Comparison of ENCODE assay signal across 8 cellular contexts in genomic region chr17:30378191-30378796, GRCh38. TPM values are rescaled to one million over a fixed set of nuclear protein-coding genes. Genes with fewer than 3 reads are reported as not detected.
DNase-seq lines count a peak whose midpoint lies in the region; ATAC-seq, FAIRE-seq and TF ChIP-seq lines count a peak whose summit lies in the region.

No MANE protein-coding gene starts in this region.

- H3K4me3 ChIP-seq in kidney (ENCODE audit: low read length in 2 of 2): peak overlapping the region; percentile 60 to 90

- no peaks in the 10 kb centered on the region for H3K9me3 Mint-ChIP-seq in brain

- no peak for ATAC-seq in HG03457 (IDR thresholded peaks at IDR 0.05; ENCODE audit: unreplicated experiment)

- H3K36me3 Mint-ChIP-seq in brain: no peaks in the 10 kb centered on the region

- peak overlapping the region; percentile 92 to 99 (median 92) for H3K4me3 Mint-ChIP-seq in brain

- DNase-seq in NCI-H2081 (lab: John Stamatoyannopoulos, UW) (peak; percentile 5 to 38), NCI-H2081 treated with DMSO at 0.1 percent for 48 hours (lab: John Stamatoyannopoulos, UW) (no peak), T-helper 1 cell (peak in 4 of 5 donors; percentile 37 to 81 (median 49)), kidney (peak; percentile 69), DMS 273 treated with DMSO at 0.1 percent for 48 hours (lab: John Stamatoyannopoulos, UW) (no peak)
- peak; percentile 55 for DNase-seq in stimulated activated CD4-positive, alpha-beta T cell treated with anti-CD3 and anti-CD28 coated beads, Interleukin-4, amount 100 ng/mL, for 24 hours

- H3K4me1 Mint-ChIP-seq in brain: peaks cover 54% of the 10 kb centered on the region

- TF ChIP-seq CTCF in brain (conservative IDR thresholded peaks at IDR 0.05) (no peak), kidney (IDR thresholded peaks at IDR 0.05; ENCODE audit: borderline replicate concordance, extremely low read depth, insufficient read depth) (no peak)

- H3K27ac Mint-ChIP-seq in brain: peak overlapping the region; percentile 92 to 97 (median 93)

- no peak for FAIRE-seq in kidney (lab: Jason Lieb, UNC)

- H3K4me1 ChIP-seq in kidney (ENCODE audit: control insufficient read depth in 1 of 2, insufficient read depth in 1 of 2, low read depth in 1 of 2, low read length in 2 of 2): peaks cover 4 to 11% of the 10 kb centered on the region in 2 donors

- H3K9ac ChIP-seq in kidney (ENCODE audit: low read length in 2 of 2): peak overlapping the region; percentile 13 to 81

- peak overlapping the region; percentile 61 to 81 for H3K27ac ChIP-seq in kidney (ENCODE audit: low read depth in 2 of 2, low read length in 2 of 2)

- no peaks in the 10 kb centered on the region for H3K36me3 ChIP-seq in kidney (ENCODE audit: control insufficient read depth in 1 of 2, insufficient read depth in 2 of 2, low read length in 2 of 2)

- H3K9me3 ChIP-seq in kidney (ENCODE audit: control insufficient read depth in 1 of 2, low read length in 2 of 2): no peaks in the 10 kb centered on the region

- intact Hi-C loops in kidney (cut with DNase I): no loop called here

- peaks cover 14% of the 10 kb centered on the region for H3K27me3 Mint-ChIP-seq in brain

RNA-seq across cellular contexts. Expression of gene CPD, which starts 0.4 kb away (rescaled TPM):
- 26.8 TPM for polyA plus RNA-seq in brain (ENCODE audit: insufficient read depth, low read depth, low replicate concordance)
- total RNA-seq in kidney: 139 TPM
- 11.6 TPM for polyA plus RNA-seq in kidney (ENCODE audit: insufficient read depth, low read depth, low replicate concordance)

RNA-seq across cellular contexts. Expression of gene TMIGD1, which starts 44.4 kb away (rescaled TPM):
- polyA plus RNA-seq in brain (ENCODE audit: insufficient read depth, low read depth, low replicate concordance): not detected
- not detected for total RNA-seq in kidney
- polyA plus RNA-seq in kidney (ENCODE audit: insufficient read depth, low read depth, low replicate concordance): 0.90 TPM

Comparison
In these comparisons a context has a peak if more than half of its experiments do, and no peak if none do; other contexts are left out.
1. DNase-seq: peak in NCI-H2081 (2 of 2), T-helper 1 cell (4 of 5), kidney (single experiment) and stimulated activated CD4-positive, alpha-beta T cell treated with anti-CD3 and anti-CD28 coated beads, Interleukin-4, amount 100 ng/mL, for 24 hours (single experiment); none in NCI-H2081 treated with DMSO at 0.1 percent for 48 hours (single experiment) and DMS 273 treated with DMSO at 0.1 percent for 48 hours (single experiment).